ENCODE assay signal across 1 cellular context in the genomic region with DNA sequence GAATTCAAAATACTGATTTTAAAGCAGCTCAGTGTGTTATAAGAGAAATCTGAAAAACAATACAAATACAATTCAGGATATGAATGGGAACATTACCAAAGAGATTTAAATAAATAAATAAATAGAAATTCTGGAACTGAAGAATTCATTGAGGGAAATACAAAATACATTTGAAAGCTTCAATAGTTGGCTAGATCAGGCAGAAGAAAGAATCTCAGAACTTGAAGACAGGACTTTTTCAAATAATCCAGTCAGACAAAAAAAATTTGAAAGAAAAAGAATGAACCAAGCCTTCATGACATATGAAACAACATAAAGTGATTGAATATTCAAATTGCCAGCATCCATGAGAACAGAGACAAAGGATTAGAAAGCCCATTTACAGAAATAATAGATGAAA.
TF ChIP-seq lines count a peak whose summit lies in the region.

No MANE protein-coding gene starts in this region.

TF ChIP-seq in HEK293, 187 proteins besides CTCF, POLR2A, EP300 and RAD21 (continued from another document):
- TF ChIP-seq, protein P1, sequence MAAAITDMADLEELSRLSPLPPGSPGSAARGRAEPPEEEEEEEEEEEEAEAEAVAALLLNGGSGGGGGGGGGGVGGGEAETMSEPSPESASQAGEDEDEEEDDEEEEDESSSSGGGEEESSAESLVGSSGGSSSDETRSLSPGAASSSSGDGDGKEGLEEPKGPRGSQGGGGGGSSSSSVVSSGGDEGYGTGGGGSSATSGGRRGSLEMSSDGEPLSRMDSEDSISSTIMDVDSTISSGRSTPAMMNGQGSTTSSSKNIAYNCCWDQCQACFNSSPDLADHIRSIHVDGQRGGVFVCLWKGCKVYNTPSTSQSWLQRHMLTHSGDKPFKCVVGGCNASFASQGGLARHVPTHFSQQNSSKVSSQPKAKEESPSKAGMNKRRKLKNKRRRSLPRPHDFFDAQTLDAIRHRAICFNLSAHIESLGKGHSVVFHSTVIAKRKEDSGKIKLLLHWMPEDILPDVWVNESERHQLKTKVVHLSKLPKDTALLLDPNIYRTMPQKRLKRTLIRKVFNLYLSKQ (tag by site-specific recombination; IDR thresholded peaks at IDR 0.05; ENCODE audit: borderline replicate concordance), result no peak
- TF ChIP-seq ZNF114 (tag by site-specific recombination; IDR thresholded peaks at IDR 0.05), result no peak
- no peak for TF ChIP-seq ZNF544 (tag by site-specific recombination; IDR thresholded peaks at IDR 0.05)
- peak; percentile 39 for TF ChIP-seq SETDB1 (IDR thresholded peaks at IDR 0.05; ENCODE audit: insufficient read length, low read length)
- no peak for TF ChIP-seq ZNF654 (tag by site-specific recombination; IDR thresholded peaks at IDR 0.05; ENCODE audit: low read depth)
- TF ChIP-seq ZNF521 (tag by site-specific recombination; IDR thresholded peaks at IDR 0.05), result no peak
